In the genomic region with DNA sequence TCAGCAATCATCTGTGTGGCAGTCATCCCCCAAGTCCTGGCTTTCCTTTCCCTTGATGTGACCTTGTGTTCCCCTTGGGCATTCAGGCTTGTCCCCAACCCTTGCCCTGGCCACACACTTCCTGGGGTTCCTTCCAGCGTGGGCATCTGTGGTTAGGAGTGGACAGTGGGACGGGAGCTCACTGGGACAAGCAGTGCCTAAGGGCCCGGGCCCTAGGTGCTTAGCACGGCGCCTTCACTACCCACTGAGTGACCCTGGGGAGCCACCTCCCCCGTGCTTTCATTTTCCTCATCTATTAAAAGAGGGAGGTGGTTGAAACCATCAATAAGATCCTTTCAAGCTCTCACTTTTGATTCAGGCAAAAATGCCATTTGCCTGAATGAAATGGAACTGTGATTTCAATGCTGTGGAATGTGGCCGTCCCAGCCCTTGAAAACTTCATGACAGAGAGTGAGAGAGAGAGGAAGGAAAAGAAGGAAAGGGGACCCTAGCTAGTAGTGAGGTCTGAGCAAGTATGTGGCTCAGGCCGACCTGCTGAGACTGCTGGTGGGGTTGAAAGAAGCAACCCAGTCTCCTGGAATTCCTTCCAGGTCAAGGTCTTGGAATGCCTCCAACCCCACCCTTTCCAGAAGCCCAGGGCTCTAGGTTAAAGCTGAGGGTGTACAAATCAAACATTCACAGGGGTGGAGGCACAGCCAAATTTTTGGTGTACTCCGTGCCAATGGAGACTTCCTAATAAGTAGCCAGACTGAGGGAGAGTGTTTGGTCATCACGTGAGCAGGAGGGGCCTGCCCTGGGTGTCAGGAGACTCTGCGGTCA, we compare ENCODE assay signal across 9 cellular contexts.
DNase-seq lines count a peak whose midpoint lies in the region; ATAC-seq, FAIRE-seq and TF ChIP-seq lines count a peak whose summit lies in the region.
"Had no signal": no experiment of that assay in that cellular context is flagged by ENCODE, and none has a peak within 500 bp of the region (broad histone marks: within the 10 kb centered on the region; RNA-seq: fewer than 3 reads in every experiment).

No MANE protein-coding gene starts in this region.

- no peak for TF ChIP-seq CTCF in AG04450 (IDR thresholded peaks at IDR 0.05; ENCODE audit: low read depth, low read length)
- no peak for TF ChIP-seq CTCF in fibroblast of pulmonary artery (IDR thresholded peaks at IDR 0.05; ENCODE audit: low read length, missing control alignments)
- TF ChIP-seq CTCF in neural crest cell (conservative IDR thresholded peaks at IDR 0.05): no peak

- H3K4me3 ChIP-seq in AG04450 (ENCODE audit: low read depth, low read length): no peak overlapping the region
- no peak overlapping the region for H3K4me3 ChIP-seq in fibroblast of pulmonary artery (replicated peaks; ENCODE audit: low read depth, low read length)
- H3K4me3 ChIP-seq: BLaER1 treated with 17β-estradiol and CSF1 and Interleukin-3, amounts not matched to agents 10 nM and 100 nM had no signal

- H3K36me3 Mint-ChIP-seq in neural crest cell (ENCODE audit: low read depth): no peaks in the 10 kb centered on the region

- CTCF ChIA-PET in AG04450 (lab: Charles Lee): no interaction called here

- peak overlapping the region; percentile 67 for H3K27ac Mint-ChIP-seq in neural crest cell (ENCODE audit: unreplicated experiment)

- peaks cover 5% of the 10 kb centered on the region for H3K27me3 ChIP-seq in AG04450 (ENCODE audit: control insufficient read depth, insufficient read depth, low read length)

- peaks cover 11% of the 10 kb centered on the region for H3K4me1 Mint-ChIP-seq in neural crest cell

- H3K27ac ChIP-seq in AG04450 (ENCODE audit: low read depth, low read length): peak overlapping the region; percentile 21
- H3K27ac ChIP-seq: BLaER1 treated with 17β-estradiol and CSF1 and Interleukin-3, amounts not matched to agents 10 nM and 100 nM had no signal

- H3K27me3 Mint-ChIP-seq in neural crest cell (ENCODE audit: low read depth): peaks cover 5% of the 10 kb centered on the region

- no peak overlapping the region for H3K4me3 Mint-ChIP-seq in neural crest cell

- H3K9me3 Mint-ChIP-seq in neural crest cell: peaks cover 4% of the 10 kb centered on the region

- POLR2A ChIA-PET in AG04450 (lab: Yijun Ruan, JAX): no interaction called here

- FAIRE-seq in RCC 7860 (lab: Jason Lieb, UNC): no peak

- no peak for ATAC-seq in HG02623 (IDR thresholded peaks at IDR 0.05; ENCODE audit: unreplicated experiment)

- DNase-seq in AG04450 (ENCODE audit: low read depth, low spot score) (no peak), RCC 7860 (ENCODE audit: low spot score) (peak; percentile 58), fibroblast of pulmonary artery (ENCODE audit: low read depth) (peak; percentile 50), neural crest cell (ENCODE audit: low read depth, low spot score) (no peak), HUDEP-2 (lab: John Stamatoyannopoulos, UW; ENCODE audit: unreplicated experiment in 76 of 76) (no peak), DMS153 treated with DMSO at 0.1 percent for 48 hours (lab: John Stamatoyannopoulos, UW; ENCODE audit: unreplicated experiment) (no peak), SHP77 treated with DMSO at 0.1 percent for 48 hours (lab: John Stamatoyannopoulos, UW) (no peak)

- no peaks in the 10 kb centered on the region; the same call in 1 of the 2 replicates for H3K9me3 ChIP-seq in AG04450 (ENCODE audit: control insufficient read depth, insufficient read depth, low read length)

Comparison
In these comparisons a context has a peak if more than half of its experiments do, and no peak if none do; other contexts are left out.
1. DNase-seq: peak in RCC 7860 (single experiment) and fibroblast of pulmonary artery (single experiment); none in AG04450 (single experiment), neural crest cell (single experiment), HUDEP-2 (0 of 76), DMS153 treated with DMSO at 0.1 percent for 48 hours (single experiment) and SHP77 treated with DMSO at 0.1 percent for 48 hours (single experiment).